8 cellular contexts compared by ENCODE assay signal in genomic region chr19:41427647-41428480, GRCh38. TPM values are rescaled to one million over a fixed set of nuclear protein-coding genes. Genes with fewer than 3 reads are reported as not detected.
DNase-seq lines count a peak whose midpoint lies in the region; ATAC-seq and TF ChIP-seq lines count a peak whose summit lies in the region.

No MANE protein-coding gene starts in this region.

- H4K20me1 ChIP-seq in PC-9 (ENCODE audit: insufficient read depth): no peaks in the 10 kb centered on the region

- H3K36me3 Mint-ChIP-seq in activated CD8-positive, alpha-beta T cell treated with anti-CD3 and anti-CD28 coated beads, Interleukin-2, amount 10 ng/mL, durations not matched to agents 7 days and 5 days (ENCODE audit: low read depth): peaks cover 30% of the 10 kb centered on the region
- H3K36me3 Mint-ChIP-seq in natural killer cell: no peaks in the 10 kb centered on the region

- BruUV-seq in PC-9 (replicated peaks; lab: Mats Ljungman, UMichigan): no TSS peak

- H3K27me3 Mint-ChIP-seq in activated CD8-positive, alpha-beta T cell treated with anti-CD3 and anti-CD28 coated beads, Interleukin-2, amount 10 ng/mL, durations not matched to agents 7 days and 5 days (ENCODE audit: low read depth): no peaks in the 10 kb centered on the region
- H3K27me3 Mint-ChIP-seq in natural killer cell (ENCODE audit: low read depth in 2 of 2): no peaks in the 10 kb centered on the region

- no peak overlapping the region for H2AFZ ChIP-seq in PC-9

- CTCF ChIA-PET in activated CD8-positive, alpha-beta T cell treated with anti-CD3 and anti-CD28 coated beads, Interleukin-2, amount 10 ng/mL, durations not matched to agents 7 days and 5 days (lab: Charles Lee): interaction anchor here (0.9 to 2.0 kb wide), 6 partner anchors 7 to 143 kb away, joined by 3 to 14 read pairs (median 4); partner anchors contain the start of gene DMAC2
- CTCF ChIA-PET in PC-9 (lab: Charles Lee): no interaction called here

- intact Hi-C loops in natural killer cell (cut with micrococcal nuclease): no loop called here
- intact Hi-C loops in PC-9 (cut with micrococcal nuclease; ENCODE audit: unreplicated experiment): no loop called here

- ATAC-seq in activated CD8-positive, alpha-beta T cell treated with anti-CD3 and anti-CD28 coated beads, Interleukin-2, amount 10 ng/mL, durations not matched to agents 7 days and 5 days: peak; percentile 71
- peak; percentile 71 for ATAC-seq in natural killer cell
- no peak for ATAC-seq in HG02759 (IDR thresholded peaks at IDR 0.05; ENCODE audit: unreplicated experiment)

- H3K4me3 Mint-ChIP-seq in activated CD8-positive, alpha-beta T cell treated with anti-CD3 and anti-CD28 coated beads, Interleukin-2, amount 10 ng/mL, durations not matched to agents 7 days and 5 days: peak overlapping the region; percentile 77
- peak overlapping the region; percentile 94 for H3K4me3 Mint-ChIP-seq in natural killer cell

- POLR2A ChIA-PET in activated CD8-positive, alpha-beta T cell treated with anti-CD3 and anti-CD28 coated beads, Interleukin-2, amount 10 ng/mL, durations not matched to agents 7 days and 5 days (lab: Charles Lee): interaction anchor here (0.6 to 1.7 kb wide), 3 partner anchors 8 to 825 kb away, joined by 3 to 5 read pairs (median 3); no protein-coding TSS in a partner anchor
- POLR2A ChIA-PET in PC-9 (lab: Charles Lee; ENCODE audit: unreplicated experiment): interaction anchor here (0.6 kb wide), 1 partner anchor 12 kb away, joined by 22 read pairs; the partner anchor contains the start of gene DMAC2

- peak; percentile 15 for DNase-seq in AG10803 (ENCODE audit: low read depth)
- DNase-seq in activated CD8-positive, alpha-beta T cell treated with anti-CD3 and anti-CD28 coated beads, Interleukin-2, amount 10 ng/mL, durations not matched to agents 7 days and 5 days: peak; percentile 59
- DNase-seq in epithelial cell of esophagus (ENCODE audit: low read depth): peak; percentile 24
- no peak for DNase-seq in natural killer cell
- no peak for DNase-seq in PC-9
- no peak for DNase-seq in OCI-M2 (lab: John Stamatoyannopoulos, UW; ENCODE audit: unreplicated experiment)

- TF ChIP-seq CTCF in AG10803 (conservative IDR thresholded peaks at IDR 0.05; ENCODE audit: low read length) (no peak), epithelial cell of esophagus (IDR thresholded peaks at IDR 0.05; ENCODE audit: insufficient read depth, low read depth, low read length, missing control alignments) (no peak), natural killer cell (IDR thresholded peaks at IDR 0.05) (no peak), PC-9 (conservative IDR thresholded peaks at IDR 0.05) (no peak)

- no peak overlapping the region for H3K27ac ChIP-seq in HUES6 (ENCODE audit: low read depth, low read length)
- H3K27ac ChIP-seq in PC-9: no peak overlapping the region

- H3K79me2 ChIP-seq in PC-9 (ENCODE audit: low read depth): no peaks in the 10 kb centered on the region

- peaks cover 18% of the 10 kb centered on the region for H3K4me1 ChIP-seq in HUES6 (ENCODE audit: control insufficient read depth, insufficient read depth, low read length)
- no peaks in the 10 kb centered on the region for H3K4me1 ChIP-seq in PC-9 (replicated peaks; ENCODE audit: insufficient read depth)

- H3K4me3 ChIP-seq in AG10803 (ENCODE audit: low read length) (peak overlapping the region; percentile 65), HUES6 (ENCODE audit: low read depth, low read length) (peak overlapping the region; percentile 67), epithelial cell of esophagus (ENCODE audit: low read length) (peak overlapping the region; percentile 62), PC-9 (no peak overlapping the region)

- peaks cover 7% of the 10 kb centered on the region; the same call in 1 of the 2 replicates for H3F3A ChIP-seq in PC-9 (ENCODE audit: insufficient read depth, low read depth)

- no peaks in the 10 kb centered on the region for H3K9me3 ChIP-seq in HUES6 (ENCODE audit: control insufficient read depth, insufficient read depth, low read depth, low read length)
- H3K9me3 ChIP-seq in PC-9 (ENCODE audit: insufficient read depth, low read depth): no peaks in the 10 kb centered on the region

- no peak overlapping the region for H3K4me2 ChIP-seq in PC-9

- H3K27me3 ChIP-seq in HUES6 (ENCODE audit: control insufficient read depth, insufficient read depth, low read length) (no peaks in the 10 kb centered on the region), PC-9 (ENCODE audit: insufficient read depth, low read depth) (no peaks in the 10 kb centered on the region)

- no peaks in the 10 kb centered on the region for H3K9me3 Mint-ChIP-seq in activated CD8-positive, alpha-beta T cell treated with anti-CD3 and anti-CD28 coated beads, Interleukin-2, amount 10 ng/mL, durations not matched to agents 7 days and 5 days (ENCODE audit: insufficient read depth)
- H3K9me3 Mint-ChIP-seq in natural killer cell: no peaks in the 10 kb centered on the region

- H3K27ac Mint-ChIP-seq in activated CD8-positive, alpha-beta T cell treated with anti-CD3 and anti-CD28 coated beads, Interleukin-2, amount 10 ng/mL, durations not matched to agents 7 days and 5 days: peak overlapping the region; percentile 84
- peak overlapping the region; percentile 82 to 92 for H3K27ac Mint-ChIP-seq in natural killer cell

- H3K9me2 ChIP-seq in PC-9 (ENCODE audit: insufficient read depth): no peaks in the 10 kb centered on the region

- peak overlapping the region; percentile 62 for H3K9ac ChIP-seq in HUES6 (ENCODE audit: low read length)

- H3K36me3 ChIP-seq in HUES6 (ENCODE audit: control insufficient read depth, insufficient read depth, low read length) (peaks cover 46% of the 10 kb centered on the region), PC-9 (ENCODE audit: low read depth) (no peaks in the 10 kb centered on the region)

- H3K4me1 Mint-ChIP-seq in activated CD8-positive, alpha-beta T cell treated with anti-CD3 and anti-CD28 coated beads, Interleukin-2, amount 10 ng/mL, durations not matched to agents 7 days and 5 days (ENCODE audit: low read depth): peaks cover 53% of the 10 kb centered on the region
- peaks cover 10 to 28% of the 10 kb centered on the region in 2 donors for H3K4me1 Mint-ChIP-seq in natural killer cell

RNA-seq across cellular contexts. Expression of gene B3GNT8, which starts 0.7 kb away (rescaled TPM):
- total RNA-seq in activated CD8-positive, alpha-beta T cell treated with anti-CD3 and anti-CD28 coated beads, Interleukin-2, amount 10 ng/mL, durations not matched to agents 7 days and 5 days: 1 to 10 TPM; 2.9 to 5.2 TPM
- total RNA-seq in natural killer cell (1 to 10 TPM; 1.5 to 2.5 (median 2.1) TPM), PC-9 (2021) (0.20 TPM in 1 of 2 replicates, not detected in the other)

RNA-seq across cellular contexts. Expression of gene DMAC2, which starts 11.8 kb away (rescaled TPM):
- total RNA-seq in activated CD8-positive, alpha-beta T cell treated with anti-CD3 and anti-CD28 coated beads, Interleukin-2, amount 10 ng/mL, durations not matched to agents 7 days and 5 days: 10 to 100 TPM; 44.8 to 47.0 TPM
- total RNA-seq in natural killer cell (10 to 100 TPM; 25.4 to 32.5 (median 29.5) TPM), PC-9 (2021) (38.6 and 42.6 TPM in 2 replicates)

RNA-seq across cellular contexts. Expression of gene ERICH4, which starts 15.1 kb away (rescaled TPM):
- total RNA-seq in activated CD8-positive, alpha-beta T cell treated with anti-CD3 and anti-CD28 coated beads, Interleukin-2, amount 10 ng/mL, durations not matched to agents 7 days and 5 days: not detected
- total RNA-seq in natural killer cell (not detected), PC-9 (2021) (not detected in 2 replicates)

RNA-seq across cellular contexts. Expression of gene BCKDHA, which starts 30.2 kb away (rescaled TPM):
- 10 to 100 TPM; 15.8 to 24.5 TPM for total RNA-seq in activated CD8-positive, alpha-beta T cell treated with anti-CD3 and anti-CD28 coated beads, Interleukin-2, amount 10 ng/mL, durations not matched to agents 7 days and 5 days
- total RNA-seq in natural killer cell: 10 to 100 TPM; 26.5 to 29.0 (median 28.3) TPM
- 26.3 and 28.4 TPM in 2 replicates for total RNA-seq in PC-9 (2021)

RNA-seq across cellular contexts. Expression of gene EXOSC5, which starts 30.7 kb away (rescaled TPM):
- total RNA-seq in activated CD8-positive, alpha-beta T cell treated with anti-CD3 and anti-CD28 coated beads, Interleukin-2, amount 10 ng/mL, durations not matched to agents 7 days and 5 days: 10 to 100 TPM; 25.3 to 26.6 TPM
- 10 to 100 TPM in 1 of 3 donors, 1 to 10 TPM in 2; 9.0 to 11.6 (median 9.5) TPM for total RNA-seq in natural killer cell
- total RNA-seq in PC-9 (2021): 37.7 and 43.7 TPM in 2 replicates

Comparison
In these comparisons a context has a peak if more than half of its experiments do, and no peak if none do; other contexts are left out.
1. DNase-seq: peak in AG10803 (single experiment), activated CD8-positive, alpha-beta T cell treated with anti-CD3 and anti-CD28 coated beads, Interleukin-2, amount 10 ng/mL, durations not matched to agents 7 days and 5 days (single experiment) and epithelial cell of esophagus (single experiment); none in natural killer cell (single experiment), PC-9 (0 of 2) and OCI-M2 (single experiment).